Comparison of ENCODE assay signal across 8 cellular contexts in genomic region chr19:52336117-52336811, GRCh38. TPM values are rescaled to one million over a fixed set of nuclear protein-coding genes. Genes with fewer than 3 reads are reported as not detected.
DNase-seq lines count a peak whose midpoint lies in the region; ATAC-seq and FAIRE-seq lines count a peak whose summit lies in the region.

TSS of gene ZNF610 (plus strand) at chr19:52336243. CDS start at chr19:52349173, 12,930 bp downstream.

- H2BK15ac ChIP-seq in mesendoderm (replicated peaks; ENCODE audit: low read depth): no peak within 1 kb of the TSS

- H4K5ac ChIP-seq in mesendoderm (ENCODE audit: low read length): no peak within 1 kb of the TSS

- CTCF ChIA-PET in activated CD8-positive, alpha-beta memory T cell treated with anti-CD3 and anti-CD28 coated beads, Interleukin-2, amount 10 ng/mL, durations not matched to agents 7 days and 5 days (lab: Charles Lee): interaction anchor here (0.7 kb wide), 1 partner anchor 232 kb away, joined by 3 read pairs; no protein-coding TSS in a partner anchor

- WGBS in mesendoderm (ENCODE audit: extremely low coverage, insufficient coverage, low lambda C conversion rate): no CpG with 5 or more reads among the region's 57 CpGs

- no peaks in the 10 kb centered on the region for H3K27me3 Mint-ChIP-seq in activated CD8-positive, alpha-beta memory T cell treated with anti-CD3 and anti-CD28 coated beads, Interleukin-2, amount 10 ng/mL, durations not matched to agents 7 days and 5 days

- H3K18ac ChIP-seq in mesendoderm (ENCODE audit: low read length): peak within 1 kb of the TSS; percentile 42

- H2BK5ac ChIP-seq in mesendoderm (ENCODE audit: low read length): no peak within 1 kb of the TSS

- peak; percentile 64 for ATAC-seq in HG03045 (IDR thresholded peaks at IDR 0.05; ENCODE audit: unreplicated experiment)
- ATAC-seq in activated CD8-positive, alpha-beta memory T cell treated with anti-CD3 and anti-CD28 coated beads, Interleukin-2, amount 10 ng/mL, durations not matched to agents 7 days and 5 days: peak; percentile 97

- peaks cover 14% of the 10 kb centered on the region for H3K4me1 Mint-ChIP-seq in activated CD8-positive, alpha-beta memory T cell treated with anti-CD3 and anti-CD28 coated beads, Interleukin-2, amount 10 ng/mL, durations not matched to agents 7 days and 5 days

- no peaks in the 10 kb centered on the region for H3K79me1 ChIP-seq in mesendoderm (ENCODE audit: low read length)

- no peaks in the 10 kb centered on the region for H3K27me3 ChIP-seq in mesendoderm (ENCODE audit: insufficient read depth, low read length, poor library complexity)

- peak within 1 kb of the TSS; percentile 95 for H3K4me3 Mint-ChIP-seq in activated CD8-positive, alpha-beta memory T cell treated with anti-CD3 and anti-CD28 coated beads, Interleukin-2, amount 10 ng/mL, durations not matched to agents 7 days and 5 days

- no peaks in the 10 kb centered on the region for H3K4me1 ChIP-seq in mesendoderm (ENCODE audit: control insufficient read depth, low read depth, low read length)

- peaks cover 33% of the 10 kb centered on the region for H3K9me3 Mint-ChIP-seq in activated CD8-positive, alpha-beta memory T cell treated with anti-CD3 and anti-CD28 coated beads, Interleukin-2, amount 10 ng/mL, durations not matched to agents 7 days and 5 days (ENCODE audit: low read depth)

- H3K36me3 ChIP-seq in mesendoderm (ENCODE audit: control insufficient read depth, insufficient read depth, low read length): no peaks in the 10 kb centered on the region

- peak within 1 kb of the TSS; percentile 97 for H3K23ac ChIP-seq in mesendoderm (ENCODE audit: low read length)

- H3K36me3 Mint-ChIP-seq in activated CD8-positive, alpha-beta memory T cell treated with anti-CD3 and anti-CD28 coated beads, Interleukin-2, amount 10 ng/mL, durations not matched to agents 7 days and 5 days: peaks cover 25% of the 10 kb centered on the region

- H3K4me2 ChIP-seq in mesendoderm (ENCODE audit: low read length): peak within 1 kb of the TSS; percentile 96

- H2AK5ac ChIP-seq in mesendoderm (ENCODE audit: low read length): no peak within 1 kb of the TSS

- peak within 1 kb of the TSS; percentile 56 for H3K4ac ChIP-seq in mesendoderm (ENCODE audit: low read depth, low read length)

- H3K79me2 ChIP-seq in mesendoderm (ENCODE audit: control insufficient read depth, insufficient read depth, low read length): no peaks in the 10 kb centered on the region

- H3K4me3 ChIP-seq in mesendoderm (ENCODE audit: low read length): peak within 1 kb of the TSS; percentile 92

- H3K27ac ChIP-seq in mesendoderm (ENCODE audit: low read depth, low read length): peak within 1 kb of the TSS; percentile 23

- peak; percentile 15 for FAIRE-seq in endometrium (lab: Jason Lieb, UNC)

- H3K56ac ChIP-seq in mesendoderm (ENCODE audit: low read length): peak within 1 kb of the TSS; percentile 92

- H4K8ac ChIP-seq in mesendoderm (ENCODE audit: low read depth, low read length): no peak within 1 kb of the TSS

- H2BK120ac ChIP-seq in mesendoderm (ENCODE audit: low read depth, low read length): no peak within 1 kb of the TSS

- H3K27ac Mint-ChIP-seq in activated CD8-positive, alpha-beta memory T cell treated with anti-CD3 and anti-CD28 coated beads, Interleukin-2, amount 10 ng/mL, durations not matched to agents 7 days and 5 days: peak within 1 kb of the TSS; percentile 95

- peak; percentile 82 for DNase-seq in EH (ENCODE audit: low read depth)
- peak; percentile 70 for DNase-seq in NCI-H526 treated with DMSO at 0.1 percent for 48 hours (lab: John Stamatoyannopoulos, UW)
- DNase-seq in activated CD8-positive, alpha-beta memory T cell treated with anti-CD3 and anti-CD28 coated beads, Interleukin-2, amount 10 ng/mL, durations not matched to agents 7 days and 5 days: peak; percentile 92
- DNase-seq in mesendoderm: peak; percentile 81
- DNase-seq in stimulated activated CD4-positive, alpha-beta T cell treated with anti-CD3 and anti-CD28 coated beads, TNF-alpha, amount 100 ng/mL, for 4 hours (ENCODE audit: low read depth in 3 of 3): peak; percentile 75 to 83 (median 79)
- no peak for DNase-seq in NCI-H446 treated with DMSO at 0.1 percent for 48 hours (lab: John Stamatoyannopoulos, UW)

- peak within 1 kb of the TSS; percentile 93 for H3K9ac ChIP-seq in mesendoderm (ENCODE audit: low read length)

RNA-seq across cellular contexts. Expression of gene ZNF610, which starts in this region (rescaled TPM):
- 1 to 10 TPM; 1.4 to 2.0 TPM for total RNA-seq in activated CD8-positive, alpha-beta memory T cell treated with anti-CD3 and anti-CD28 coated beads, Interleukin-2, amount 10 ng/mL, durations not matched to agents 7 days and 5 days
- polyA plus RNA-seq in mesendoderm (2013, experiment 1 of 2): 4.4 TPM
- 4.4 TPM for polyA plus RNA-seq in mesendoderm (2013, experiment 2 of 2)
